16 cellular contexts compared by ENCODE assay signal in genomic region chr2:44805391-44805790, GRCh38.
"Had no signal": no experiment of that assay in that cellular context is flagged by ENCODE, and none has a peak within 500 bp of the region (broad histone marks: within the 10 kb centered on the region; RNA-seq: fewer than 3 reads in every experiment).

No MANE protein-coding gene starts in this region.

- DNase-seq: activated CD4-positive, alpha-beta memory T cell treated with anti-CD3 and anti-CD28 coated beads, Interleukin-2, amount 10 ng/mL, durations not matched to agents 7 days and 5 days; activated CD4-positive, alpha-beta T cell treated with anti-CD3 and anti-CD28 coated beads for 1 hour; activated naive CD4-positive, alpha-beta T cell treated with Interleukin-2 at 50 U/mL for 16 hours; activated naive CD8-positive, alpha-beta T cell treated with anti-CD3 and anti-CD28 coated beads, Interleukin-2, amount 50 U/mL, for 24 hours; hypothalamus; mammary epithelial cell; mucosa of descending colon; naive thymus-derived CD8-positive, alpha-beta T cell; occipital lobe; stimulated activated CD4-positive, alpha-beta T cell treated with anti-CD3 and anti-CD28 coated beads, Interleukin-12 subunit alpha, Interleukin-12 subunit beta, amount 100 ng/mL, for 4 hours; stimulated activated naive CD4-positive, alpha-beta T cell treated with Interleukin-2 at 50 U/mL for 16 hours; T-helper 9 cell had no signal

- H3K4me1 ChIP-seq: ascending aorta had no signal

- ATAC-seq: activated naive CD8-positive, alpha-beta T cell treated with anti-CD3 and anti-CD28 coated beads, Interleukin-2, amount 50 U/mL, for 24 hours; left lobe of liver; mucosa of descending colon; naive thymus-derived CD8-positive, alpha-beta T cell had no signal

- H3K36me3 ChIP-seq: ascending aorta had no signal

- H3K27ac ChIP-seq: ascending aorta had no signal

- H3K9me3 ChIP-seq: ascending aorta, mucosa of descending colon had no signal

- H3K4me3 ChIP-seq: ascending aorta, mucosa of descending colon had no signal

- FAIRE-seq: bronchial epithelial cell, islet of Langerhans had no signal
